ENCODE assay signal across 8 cellular contexts in the genomic region with DNA sequence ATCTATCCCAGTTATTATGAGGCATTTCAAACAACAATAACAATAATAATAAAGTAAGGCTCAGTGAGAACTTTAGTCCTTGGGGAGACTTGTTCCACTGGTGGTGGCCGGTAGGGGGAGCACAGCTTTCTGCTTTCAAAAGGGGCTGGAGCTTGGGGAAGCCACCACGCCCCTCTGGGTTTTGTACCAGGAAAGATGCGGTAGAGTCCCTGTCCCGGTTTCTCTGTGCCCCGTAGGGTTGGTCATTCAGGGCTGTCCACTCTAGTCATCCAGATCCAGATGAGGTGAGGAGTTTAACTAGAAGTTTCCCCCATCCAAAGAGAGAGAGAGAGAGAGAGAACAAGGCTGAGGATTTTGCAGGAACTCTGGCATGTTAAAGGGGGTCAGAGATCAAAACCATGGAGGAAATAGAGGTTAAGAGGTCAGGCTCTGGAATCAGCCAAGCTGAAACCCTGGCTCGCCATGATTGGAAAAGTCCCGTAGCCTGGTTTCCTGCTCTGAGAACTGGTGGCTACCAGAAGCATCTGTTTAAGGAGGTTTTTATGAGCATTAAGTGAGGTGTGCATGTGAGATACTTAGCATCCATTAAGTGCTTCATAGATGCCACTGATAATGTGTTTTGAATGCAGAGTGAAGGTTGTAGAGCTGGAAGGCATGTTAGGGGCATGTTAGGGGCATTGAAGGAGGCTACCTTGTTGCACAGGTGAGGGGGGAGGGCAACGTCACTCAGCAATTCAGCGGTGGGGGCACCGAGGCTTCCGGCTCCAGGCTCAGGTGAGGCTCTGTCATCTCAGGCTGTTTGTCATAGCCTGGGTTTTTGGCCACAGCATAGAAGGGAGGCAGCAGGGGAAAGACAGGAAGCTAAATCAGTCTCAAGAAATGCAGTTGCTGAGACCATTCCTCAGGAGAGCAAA.
DNase-seq lines count a peak whose midpoint lies in the region; ATAC-seq and TF ChIP-seq lines count a peak whose summit lies in the region.

No MANE protein-coding gene starts in this region.

- CTCF ChIA-PET in activated CD8-positive, alpha-beta memory T cell treated with anti-CD3 and anti-CD28 coated beads, Interleukin-2, amount 10 ng/mL, durations not matched to agents 7 days and 5 days (lab: Charles Lee): interaction anchor here (0.8 to 1.9 kb wide), 2 partner anchors 18 to 605 kb away, joined by 4 to 6 read pairs; no protein-coding TSS in a partner anchor

- no peaks in the 10 kb centered on the region for H3K9me3 Mint-ChIP-seq in activated CD8-positive, alpha-beta memory T cell treated with anti-CD3 and anti-CD28 coated beads, Interleukin-2, amount 10 ng/mL, durations not matched to agents 7 days and 5 days (ENCODE audit: low read depth)

- no peak overlapping the region for H3K27ac ChIP-seq in foreskin keratinocyte

- H3K27me3 ChIP-seq in MG63 (no peaks in the 10 kb centered on the region), foreskin keratinocyte (no peaks in the 10 kb centered on the region)

- no peaks in the 10 kb centered on the region for H3K36me3 Mint-ChIP-seq in activated CD8-positive, alpha-beta memory T cell treated with anti-CD3 and anti-CD28 coated beads, Interleukin-2, amount 10 ng/mL, durations not matched to agents 7 days and 5 days

- H3K4me1 Mint-ChIP-seq in activated CD8-positive, alpha-beta memory T cell treated with anti-CD3 and anti-CD28 coated beads, Interleukin-2, amount 10 ng/mL, durations not matched to agents 7 days and 5 days: peaks cover 3% of the 10 kb centered on the region

- H3K27me3 Mint-ChIP-seq in activated CD8-positive, alpha-beta memory T cell treated with anti-CD3 and anti-CD28 coated beads, Interleukin-2, amount 10 ng/mL, durations not matched to agents 7 days and 5 days: no peaks in the 10 kb centered on the region

- H3K36me3 ChIP-seq in MG63: no peaks in the 10 kb centered on the region

- no peaks in the 10 kb centered on the region for H3K9me3 ChIP-seq in MG63

- peak; percentile 46 for DNase-seq in NK-92 treated with Interleukin-12 subunit alpha and Interleukin-12 subunit beta, amount 100 ng/mL, for 24 hours (lab: John Stamatoyannopoulos, UW)
- DNase-seq in NK-92 (lab: John Stamatoyannopoulos, UW; ENCODE audit: unreplicated experiment) (no peak), H4 (ENCODE audit: low spot score) (peak; percentile 53), MG63 (peak; percentile 60), foreskin keratinocyte (peak in 1 of 2 donors; percentile 16), NCI-H2029 (lab: John Stamatoyannopoulos, UW) (no peak)
- peak; percentile 47 for DNase-seq in activated CD8-positive, alpha-beta memory T cell treated with anti-CD3 and anti-CD28 coated beads, Interleukin-2, amount 10 ng/mL, durations not matched to agents 7 days and 5 days
- DNase-seq in stimulated activated CD4-positive, alpha-beta T cell treated with anti-CD3 and anti-CD28 coated beads, Interleukin-12 subunit alpha, Interleukin-12 subunit beta, amount 100 ng/mL, for 48 hours (ENCODE audit: low read depth in 2 of 3, low spot score in 1 of 3): peak; percentile 8 to 44 (median 28)

- TF ChIP-seq CTCF in foreskin keratinocyte (conservative IDR thresholded peaks at IDR 0.05): peak; percentile 66

- peak; percentile 42 for ATAC-seq in activated CD8-positive, alpha-beta memory T cell treated with anti-CD3 and anti-CD28 coated beads, Interleukin-2, amount 10 ng/mL, durations not matched to agents 7 days and 5 days
- ATAC-seq in foreskin keratinocyte: peak; percentile 80

- no peak overlapping the region for H3K27ac Mint-ChIP-seq in activated CD8-positive, alpha-beta memory T cell treated with anti-CD3 and anti-CD28 coated beads, Interleukin-2, amount 10 ng/mL, durations not matched to agents 7 days and 5 days

- H3K4me3 Mint-ChIP-seq in activated CD8-positive, alpha-beta memory T cell treated with anti-CD3 and anti-CD28 coated beads, Interleukin-2, amount 10 ng/mL, durations not matched to agents 7 days and 5 days: no peak overlapping the region

- H3K4me3 ChIP-seq in MG63: no peak overlapping the region

- no peaks in the 10 kb centered on the region for H3K4me1 ChIP-seq in foreskin keratinocyte

Comparison
In these comparisons a context has a peak if more than half of its experiments do, and no peak if none do; other contexts are left out.
1. DNase-seq: peak in NK-92 treated with Interleukin-12 subunit alpha and Interleukin-12 subunit beta, amount 100 ng/mL, for 24 hours (single experiment), H4 (single experiment), MG63 (single experiment), activated CD8-positive, alpha-beta memory T cell treated with anti-CD3 and anti-CD28 coated beads, Interleukin-2, amount 10 ng/mL, durations not matched to agents 7 days and 5 days (single experiment) and stimulated activated CD4-positive, alpha-beta T cell treated with anti-CD3 and anti-CD28 coated beads, Interleukin-12 subunit alpha, Interleukin-12 subunit beta, amount 100 ng/mL, for 48 hours (3 of 3); none in NK-92 (single experiment) and NCI-H2029 (single experiment).